1 cellular context compared by ENCODE assay signal in the genomic region with DNA sequence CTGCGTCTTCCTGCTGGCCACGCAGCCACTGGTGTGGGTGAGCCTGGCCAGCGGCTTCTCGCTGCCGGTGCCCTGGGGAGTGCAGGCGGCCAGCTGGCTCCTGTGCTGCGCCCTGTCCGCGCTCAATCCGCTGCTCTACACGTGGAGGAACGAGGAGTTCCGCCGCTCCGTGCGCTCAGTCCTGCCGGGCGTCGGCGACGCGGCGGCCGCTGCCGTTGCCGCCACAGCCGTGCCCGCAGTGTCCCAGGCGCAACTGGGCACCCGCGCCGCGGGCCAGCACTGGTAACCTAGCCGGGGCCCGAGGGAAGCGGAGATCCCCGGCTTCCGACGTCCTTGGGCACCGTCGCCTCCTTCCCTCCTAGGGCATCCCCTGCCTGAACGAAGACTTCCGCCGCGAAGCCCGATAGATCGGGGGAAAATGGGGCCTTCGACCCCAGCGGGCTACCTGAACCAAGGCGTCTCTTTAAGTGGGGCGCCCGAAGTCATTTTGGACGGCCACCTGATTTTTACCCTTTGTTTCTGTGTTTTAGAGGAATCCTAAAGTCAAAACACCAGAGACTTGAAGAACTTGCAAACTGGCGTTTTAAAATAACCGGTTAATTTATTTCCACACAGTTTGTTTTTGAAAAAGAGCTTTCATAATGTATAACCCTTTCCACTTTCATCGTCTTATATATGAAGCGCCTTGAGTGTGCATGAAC.
TF ChIP-seq lines count a peak whose summit lies in the region.

No MANE protein-coding gene starts in this region.

TF ChIP-seq in IMR-90, 13 proteins besides CTCF, POLR2A, EP300 and RAD21 (continued from another document):
- TF ChIP-seq, protein P1, sequence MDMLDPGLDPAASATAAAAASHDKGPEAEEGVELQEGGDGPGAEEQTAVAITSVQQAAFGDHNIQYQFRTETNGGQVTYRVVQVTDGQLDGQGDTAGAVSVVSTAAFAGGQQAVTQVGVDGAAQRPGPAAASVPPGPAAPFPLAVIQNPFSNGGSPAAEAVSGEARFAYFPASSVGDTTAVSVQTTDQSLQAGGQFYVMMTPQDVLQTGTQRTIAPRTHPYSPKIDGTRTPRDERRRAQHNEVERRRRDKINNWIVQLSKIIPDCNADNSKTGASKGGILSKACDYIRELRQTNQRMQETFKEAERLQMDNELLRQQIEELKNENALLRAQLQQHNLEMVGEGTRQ (IDR thresholded peaks at IDR 0.05; ENCODE audit: low read depth, low read length): no peak
- no peak for TF ChIP-seq BHLHE40 (IDR thresholded peaks at IDR 0.05; ENCODE audit: low read depth, low read length)
- TF ChIP-seq FOS (IDR thresholded peaks at IDR 0.05; ENCODE audit: low read depth, low read length): no peak
- TF ChIP-seq CEBPB (IDR thresholded peaks at IDR 0.05; ENCODE audit: low read depth, low read length): no peak
TF ChIP-seq in IMR-90: peak in this region for 0.
